Comparison of ENCODE assay signal across 8 cellular contexts in genomic region chr3:142224482-142225072, GRCh38. TPM values are rescaled to one million over a fixed set of nuclear protein-coding genes. Genes with fewer than 3 reads are reported as not detected.
DNase-seq lines count a peak whose midpoint lies in the region; ATAC-seq and TF ChIP-seq lines count a peak whose summit lies in the region.

No MANE protein-coding gene starts in this region.

- H3K27me3 Mint-ChIP-seq in HFFc6 (ENCODE audit: insufficient read depth), result no peaks in the 10 kb centered on the region
- no peaks in the 10 kb centered on the region for H3K27me3 Mint-ChIP-seq in mesothelial cell of epicardium (ENCODE audit: low read depth)

- peaks cover 10% of the 10 kb centered on the region; the same call in 1 of the 2 replicates for H3K36me3 ChIP-seq in ACC112 (ENCODE audit: insufficient read depth, low read length)

- DNase-seq in HFFc6 (no peak), T47D (ENCODE audit: low read depth in 1 of 2, low spot score in 1 of 2) (peak; percentile 41 to 83), mesothelial cell of epicardium (ENCODE audit: low spot score in 2 of 2, unreplicated experiment in 2 of 2) (peak in 1 of 2 experiments; percentile 22), NCI-H2081 treated with DMSO at 0.1 percent for 48 hours (lab: John Stamatoyannopoulos, UW) (no peak)

- ATAC-seq in GM21381 (IDR thresholded peaks at IDR 0.05; ENCODE audit: unreplicated experiment) (no peak), GM18873 (IDR thresholded peaks at IDR 0.05; ENCODE audit: low FRiP score, unreplicated experiment) (no peak), HG02973 (IDR thresholded peaks at IDR 0.05; ENCODE audit: unreplicated experiment) (no peak)

- H3K4me3 Mint-ChIP-seq in HFFc6, result peak overlapping the region; percentile 94
- peak overlapping the region; percentile 90 for H3K4me3 Mint-ChIP-seq in mesothelial cell of epicardium

- no peaks in the 10 kb centered on the region; the same call in 1 of the 2 replicates for H3K36me3 Mint-ChIP-seq in HFFc6 (ENCODE audit: low read depth)
- no peaks in the 10 kb centered on the region for H3K36me3 Mint-ChIP-seq in mesothelial cell of epicardium

- H3K9me3 Mint-ChIP-seq in HFFc6 (no peaks in the 10 kb centered on the region), mesothelial cell of epicardium (no peaks in the 10 kb centered on the region)

- H3K4me3 ChIP-seq in ACC112 (ENCODE audit: low read depth, low read length), result peak overlapping the region; percentile 94

- H3K4me1 Mint-ChIP-seq in HFFc6 (ENCODE audit: low read depth) (peaks cover 27% of the 10 kb centered on the region), mesothelial cell of epicardium (peaks cover 17% of the 10 kb centered on the region)

- TF ChIP-seq CTCF in HFFc6 (IDR thresholded peaks at IDR 0.05), result no peak
- TF ChIP-seq CTCF in mesothelial cell of epicardium (IDR thresholded peaks at IDR 0.05; ENCODE audit: unreplicated experiment), result no peak

- H3K4me1 ChIP-seq in ACC112 (ENCODE audit: control insufficient read depth, insufficient read depth, low read length, unreplicated experiment), result peaks cover 40% of the 10 kb centered on the region

- peak overlapping the region; percentile 68 for H3K27ac ChIP-seq in ACC112 (ENCODE audit: low read depth, low read length)

- H3K27me3 ChIP-seq in ACC112 (ENCODE audit: insufficient read depth, low read length), result no peaks in the 10 kb centered on the region

- H3K27ac Mint-ChIP-seq in HFFc6, result peak overlapping the region; percentile 94
- peak overlapping the region; percentile 59 for H3K27ac Mint-ChIP-seq in mesothelial cell of epicardium

- peaks cover 57% of the 10 kb centered on the region for H3K79me2 ChIP-seq in ACC112 (ENCODE audit: control insufficient read depth, insufficient read depth, low read length, unreplicated experiment)

- in situ Hi-C loops in T47D (cut with HindIII; ENCODE audit: low pct_unique_long_range_greater_than_20kb, low sequenced_read_pairs), result no loop called here

- no peak overlapping the region for H2AFZ ChIP-seq in ACC112 (ENCODE audit: low read length, unreplicated experiment)

RNA-seq across cellular contexts. Expression of gene GK5, which starts 0.8 kb away (rescaled TPM):
- 10 to 100 TPM; 12.4 to 16.8 (median 14.1) TPM for total RNA-seq in HFFc6 (2021; fragmentation: NEBNext Ultra II Directional; extraction: Animal tissue kit (Norgen Biotek cat#: 25700))
- total RNA-seq in mesothelial cell of epicardium, result 26.8 to 30.3 TPM (median 29.0 TPM) in 3 replicates

Comparison
In these comparisons a context has a peak if more than half of its experiments do, and no peak if none do; other contexts are left out.
1. DNase-seq: peak in T47D (2 of 2); none in HFFc6 (single experiment) and NCI-H2081 treated with DMSO at 0.1 percent for 48 hours (single experiment).